ENCODE assay signal across 1 cellular context in genomic region chr6:606829-607379, GRCh38.
TF ChIP-seq lines count a peak whose summit lies in the region.

No MANE protein-coding gene starts in this region.

TF ChIP-seq in K562, 482 proteins besides CTCF, POLR2A, EP300 and RAD21 (continued from another document and continues in another):
- TF ChIP-seq ZNF609 (CRISPR knock-in tag; IDR thresholded peaks at IDR 0.05; ENCODE audit: borderline replicate concordance), result no peak
- no peak for TF ChIP-seq MEF2A (IDR thresholded peaks at IDR 0.05; ENCODE audit: control insufficient read depth, low read depth, low read length)
- 0 out of 2 replicates have a peak, but pooled peaks have one; percentile 40 for TF ChIP-seq CXXC5 (CRISPR knock-in tag; IDR thresholded peaks at IDR 0.05)
- TF ChIP-seq ATF3 (IDR thresholded peaks at IDR 0.05), result no peak
- TF ChIP-seq ATF3 (CRISPR knock-in tag; conservative IDR thresholded peaks at IDR 0.05), result no peak
- TF ChIP-seq TAL1 (IDR thresholded peaks at IDR 0.05), result peak; percentile 53; the same call in 1 of the 2 replicates
- no peak for TF ChIP-seq TAF7 (tag; IDR thresholded peaks at IDR 0.05)
- no peak for TF ChIP-seq ZNF384 (IDR thresholded peaks at IDR 0.05; ENCODE audit: low read depth, low read length)
- TF ChIP-seq NR3C1 (CRISPR knock-in tag; IDR thresholded peaks at IDR 0.05), result no peak
- TF ChIP-seq PKNOX1 (IDR thresholded peaks at IDR 0.05), result peak; percentile 60
- no peak for TF ChIP-seq BRF1 (IDR thresholded peaks at IDR 0.05; ENCODE audit: borderline replicate concordance, extremely low read depth, insufficient read length)
- no peak for TF ChIP-seq L3MBTL2 (IDR thresholded peaks at IDR 0.05)
- no peak for TF ChIP-seq NR1H2 (CRISPR knock-in tag; IDR thresholded peaks at IDR 0.05)
- no peak for TF ChIP-seq UBTF (IDR thresholded peaks at IDR 0.05; ENCODE audit: borderline replicate concordance in 1 of 2, low read depth in 2 of 2, low read length in 2 of 2)
- TF ChIP-seq ZNF431 (CRISPR knock-in tag; IDR thresholded peaks at IDR 0.05), result no peak
- no peak for TF ChIP-seq HOMEZ (CRISPR knock-in tag; IDR thresholded peaks at IDR 0.05)
- TF ChIP-seq EGR1 (conservative IDR thresholded peaks at IDR 0.05), result no peak
- no peak for TF ChIP-seq FOXM1 (IDR thresholded peaks at IDR 0.05; ENCODE audit: low read depth)
- no peak for TF ChIP-seq FOXM1 (CRISPR knock-in tag; IDR thresholded peaks at IDR 0.05; ENCODE audit: low read depth)
- no peak for TF ChIP-seq NFXL1 (CRISPR knock-in tag; IDR thresholded peaks at IDR 0.05)
- no peak for TF ChIP-seq SMAD2 (IDR thresholded peaks at IDR 0.05; ENCODE audit: low read depth, low read length)
- TF ChIP-seq MAX (CRISPR knock-in tag; IDR thresholded peaks at IDR 0.05), result no peak
- TF ChIP-seq NCOR1 (IDR thresholded peaks at IDR 0.05), result peak; percentile 60; the same call in 1 of the 2 replicates
- TF ChIP-seq NR2C2 (CRISPR knock-in tag; IDR thresholded peaks at IDR 0.05), result no peak
- TF ChIP-seq NR2C2 (tag; IDR thresholded peaks at IDR 0.05), result no peak
- TF ChIP-seq ERF (CRISPR knock-in tag; IDR thresholded peaks at IDR 0.05), result no peak
- TF ChIP-seq ARID1B (IDR thresholded peaks at IDR 0.05), result peak; percentile 60
- no peak for TF ChIP-seq FOXK2 (conservative IDR thresholded peaks at IDR 0.05 in 1 of 2, IDR thresholded peaks at IDR 0.05 in 1 of 2; ENCODE audit: low read depth in 2 of 2)
- no peak for TF ChIP-seq RAD51 (IDR thresholded peaks at IDR 0.05; ENCODE audit: borderline replicate concordance, low read depth)
- TF ChIP-seq BRD4 (IDR thresholded peaks at IDR 0.05), result no peak
- no peak for TF ChIP-seq ZNF740 (CRISPR knock-in tag; IDR thresholded peaks at IDR 0.05)
- TF ChIP-seq ZNF740 (tag; IDR thresholded peaks at IDR 0.05), result no peak
- no peak for TF ChIP-seq HLTF (IDR thresholded peaks at IDR 0.05)
- TF ChIP-seq ELF2 (CRISPR knock-in tag; IDR thresholded peaks at IDR 0.05), result no peak
- 0 out of 4 replicates have a peak, but pooled peaks of 1 of the 2 experiments have one; percentile 16 for TF ChIP-seq RCOR1 (IDR thresholded peaks at IDR 0.05; ENCODE audit: borderline replicate concordance in 1 of 2, low read depth in 2 of 2, low read length in 2 of 2)
- TF ChIP-seq PREB (CRISPR knock-in tag; IDR thresholded peaks at IDR 0.05), result no peak
- no peak for TF ChIP-seq IRF9 (tag; IDR thresholded peaks at IDR 0.05)
- no peak for TF ChIP-seq GTF2B (IDR thresholded peaks at IDR 0.05; ENCODE audit: extremely low read depth, insufficient read length)
- no peak for TF ChIP-seq RBM15 (IDR thresholded peaks at IDR 0.05; ENCODE audit: insufficient read depth, low read length)
- TF ChIP-seq ZNF785 (CRISPR knock-in tag; IDR thresholded peaks at IDR 0.05), result no peak
- TF ChIP-seq MCM2 (IDR thresholded peaks at IDR 0.05; ENCODE audit: low read depth), result no peak
- TF ChIP-seq ATF1 (CRISPR knock-in tag; IDR thresholded peaks at IDR 0.05), result no peak
- TF ChIP-seq ATF1 (tag; IDR thresholded peaks at IDR 0.05), result peak; percentile 33; the same call in 1 of the 2 replicates
- TF ChIP-seq NEUROD1 (IDR thresholded peaks at IDR 0.05; ENCODE audit: borderline replicate concordance, low read depth, low read length, partially characterized antibody), result no peak
- TF ChIP-seq TAF1 (IDR thresholded peaks at IDR 0.05; ENCODE audit: control insufficient read depth, extremely low read depth, insufficient read depth, low read length, severe bottlenecking), result no peak
- no peak for TF ChIP-seq CTCFL (IDR thresholded peaks at IDR 0.05; ENCODE audit: borderline replicate concordance, insufficient read depth, low read depth, low read length, poor library complexity, severe bottlenecking)
- TF ChIP-seq ZNF76 (CRISPR knock-in tag; IDR thresholded peaks at IDR 0.05; ENCODE audit: borderline replicate concordance), result no peak
- TF ChIP-seq ZNF3 (CRISPR knock-in tag; IDR thresholded peaks at IDR 0.05), result no peak
- TF ChIP-seq PHF21A (IDR thresholded peaks at IDR 0.05; ENCODE audit: borderline replicate concordance, low read depth), result no peak
